ENCODE assay signal across 17 cellular contexts in genomic region chr1:186220101-186220500, GRCh38.
"Had no signal": no experiment of that assay in that cellular context is flagged by ENCODE, and none has a peak within 500 bp of the region (broad histone marks: within the 10 kb centered on the region; RNA-seq: fewer than 3 reads in every experiment).

No MANE protein-coding gene starts in this region.

- H3K27me3 ChIP-seq: body of pancreas, testis had no signal

- H3K79me2 ChIP-seq: parathyroid adenoma had no signal

- H3K4me3 ChIP-seq: body of pancreas, coronary artery, testis had no signal

- H3K9me3 ChIP-seq: body of pancreas, testis had no signal

- H2AFZ ChIP-seq: parathyroid adenoma had no signal

- H3K27ac ChIP-seq: body of pancreas, coronary artery, parathyroid adenoma, testis had no signal

- DNase-seq: activated B cell treated with CpG ODN at 0.5 μM for 24 hours; activated CD4-positive, alpha-beta T cell treated with anti-CD3 and anti-CD28 coated beads, Interleukin-2, amount 10 ng/mL, durations not matched to agents 24 days and 14 days; activated naive CD4-positive, alpha-beta T cell treated with anti-CD3 and anti-CD28 coated beads for 36 hours; body of pancreas; central memory CD4-positive, alpha-beta T cell; effector memory CD4-positive, alpha-beta T cell; hippocampal formation; kidney glomerular epithelial cell; naive B cell; retina; stimulated activated CD4-positive, alpha-beta T cell treated with anti-CD3 and anti-CD28 coated beads, Interleukin-15, amount 100 ng/mL, for 24 hours; stimulated activated CD4-positive, alpha-beta T cell treated with anti-CD3 and anti-CD28 coated beads, Interleukin-4, amount 100 ng/mL, for 24 hours; stimulated activated naive CD8-positive, alpha-beta T cell treated with anti-CD3 and anti-CD28 coated beads, Interleukin-15, amount 100 ng/mL, for 72 hours; T-helper 9 cell; testis had no signal

- ATAC-seq: body of pancreas; stimulated activated naive CD8-positive, alpha-beta T cell treated with anti-CD3 and anti-CD28 coated beads, Interleukin-15, amount 100 ng/mL, for 72 hours had no signal

- H3K4me1 ChIP-seq: body of pancreas, parathyroid adenoma, testis had no signal

- H3K9ac ChIP-seq: parathyroid adenoma had no signal
